In genomic region chr19:2488942-2489731, GRCh38 we compare ENCODE assay signal across 8 cellular contexts. TPM values are rescaled to one million over a fixed set of nuclear protein-coding genes. Genes with fewer than 3 reads are reported as not detected.
DNase-seq lines count a peak whose midpoint lies in the region; ATAC-seq and TF ChIP-seq lines count a peak whose summit lies in the region.

No MANE protein-coding gene starts in this region.

- H3K4me3 Mint-ChIP-seq in activated CD4-positive, alpha-beta memory T cell treated with anti-CD3 and anti-CD28 coated beads for 36 hours = peak overlapping the region; percentile 12
- H3K4me3 Mint-ChIP-seq in activated CD4-positive, alpha-beta memory T cell treated with anti-CD3 and anti-CD28 coated beads, Interleukin-2, amount 10 ng/mL, durations not matched to agents 7 days and 5 days = no peak overlapping the region

- peak; percentile 15; the same call in 1 of the 3 replicates for ATAC-seq in RWPE2 (ENCODE audit: low read depth)
- ATAC-seq in esophagus mucosa = peak; percentile 45
- ATAC-seq in GM18873 (IDR thresholded peaks at IDR 0.05; ENCODE audit: low FRiP score, unreplicated experiment) = no peak
- ATAC-seq in GM21825 (IDR thresholded peaks at IDR 0.05; ENCODE audit: unreplicated experiment) = no peak

- CTCF ChIA-PET in activated CD4-positive, alpha-beta memory T cell treated with anti-CD3 and anti-CD28 coated beads for 36 hours (lab: Charles Lee) = interaction anchor here (0.6 to 0.9 kb wide), 2 partner anchors 68 to 472 kb away, joined by 3 read pairs; no protein-coding TSS in a partner anchor
- CTCF ChIA-PET in activated CD4-positive, alpha-beta memory T cell treated with anti-CD3 and anti-CD28 coated beads, Interleukin-2, amount 10 ng/mL, durations not matched to agents 7 days and 5 days (lab: Charles Lee) = no interaction called here

- DNase-seq in activated CD4-positive, alpha-beta memory T cell treated with anti-CD3 and anti-CD28 coated beads for 36 hours = no peak
- DNase-seq in activated CD4-positive, alpha-beta memory T cell treated with anti-CD3 and anti-CD28 coated beads, Interleukin-2, amount 10 ng/mL, durations not matched to agents 7 days and 5 days = no peak
- DNase-seq in RWPE2 (ENCODE audit: low spot score) (no peak), DMS114 treated with DMSO at 0.1 percent for 48 hours (lab: John Stamatoyannopoulos, UW; ENCODE audit: unreplicated experiment) (no peak)

- H3K36me3 Mint-ChIP-seq in activated CD4-positive, alpha-beta memory T cell treated with anti-CD3 and anti-CD28 coated beads for 36 hours = no peaks in the 10 kb centered on the region
- no peaks in the 10 kb centered on the region for H3K36me3 Mint-ChIP-seq in activated CD4-positive, alpha-beta memory T cell treated with anti-CD3 and anti-CD28 coated beads, Interleukin-2, amount 10 ng/mL, durations not matched to agents 7 days and 5 days (ENCODE audit: low read depth)

- POLR2A ChIA-PET in activated CD4-positive, alpha-beta memory T cell treated with anti-CD3 and anti-CD28 coated beads for 36 hours (lab: Charles Lee) = no interaction called here
- POLR2A ChIA-PET in activated CD4-positive, alpha-beta memory T cell treated with anti-CD3 and anti-CD28 coated beads, Interleukin-2, amount 10 ng/mL, durations not matched to agents 7 days and 5 days (lab: Charles Lee) = interaction anchor here (0.9 to 4.3 kb wide), 3 partner anchors 10 to 32 kb away, joined by 4 to 19 read pairs (median 4); partner anchors contain the start of genes GADD45B and LMNB2

- H3K27me3 ChIP-seq in RWPE2 (ENCODE audit: insufficient read depth, poor library complexity, severe bottlenecking) = no peaks in the 10 kb centered on the region
- no peaks in the 10 kb centered on the region for H3K27me3 ChIP-seq in mucosa of stomach (ENCODE audit: control insufficient read depth, insufficient read depth, low read length)

- H3K4me3 ChIP-seq in RWPE2 (ENCODE audit: severe bottlenecking) = no peak overlapping the region
- no peak overlapping the region for H3K4me3 ChIP-seq in mucosa of stomach (ENCODE audit: low read length)

- H3K36me3 ChIP-seq in RWPE2 (ENCODE audit: low read depth) (no peaks in the 10 kb centered on the region), mucosa of stomach (ENCODE audit: control insufficient read depth, insufficient read depth, low read length) (no peaks in the 10 kb centered on the region)

- no peak for TF ChIP-seq CTCF in RWPE2 (IDR thresholded peaks at IDR 0.05; ENCODE audit: poor library complexity, severe bottlenecking)

- peak overlapping the region; percentile 62 for H3K9ac ChIP-seq in mucosa of stomach (ENCODE audit: low read length)

- no peak overlapping the region for H3K27ac Mint-ChIP-seq in activated CD4-positive, alpha-beta memory T cell treated with anti-CD3 and anti-CD28 coated beads for 36 hours
- no peak overlapping the region for H3K27ac Mint-ChIP-seq in activated CD4-positive, alpha-beta memory T cell treated with anti-CD3 and anti-CD28 coated beads, Interleukin-2, amount 10 ng/mL, durations not matched to agents 7 days and 5 days

- no peak overlapping the region for H3K27ac ChIP-seq in RWPE2 (ENCODE audit: poor library complexity, severe bottlenecking)

- H3K4me1 ChIP-seq in RWPE2 (ENCODE audit: insufficient read depth, poor library complexity, severe bottlenecking) = peaks cover 22% of the 10 kb centered on the region
- peaks cover 32% of the 10 kb centered on the region for H3K4me1 ChIP-seq in mucosa of stomach (ENCODE audit: control insufficient read depth, insufficient read depth, low read length)

- H3K9me3 Mint-ChIP-seq in activated CD4-positive, alpha-beta memory T cell treated with anti-CD3 and anti-CD28 coated beads for 36 hours = peaks cover 2% of the 10 kb centered on the region
- peaks cover 3% of the 10 kb centered on the region for H3K9me3 Mint-ChIP-seq in activated CD4-positive, alpha-beta memory T cell treated with anti-CD3 and anti-CD28 coated beads, Interleukin-2, amount 10 ng/mL, durations not matched to agents 7 days and 5 days

- intact Hi-C loops in activated CD4-positive, alpha-beta memory T cell treated with anti-CD3 and anti-CD28 coated beads for 36 hours (cut with micrococcal nuclease) = no loop called here

- H3K9me3 ChIP-seq in RWPE2 (ENCODE audit: severe bottlenecking) = no peaks in the 10 kb centered on the region
- H3K9me3 ChIP-seq in mucosa of stomach (ENCODE audit: control insufficient read depth, low read length) = no peaks in the 10 kb centered on the region

- H3K4me1 Mint-ChIP-seq in activated CD4-positive, alpha-beta memory T cell treated with anti-CD3 and anti-CD28 coated beads for 36 hours (ENCODE audit: low read depth) = peaks cover 22% of the 10 kb centered on the region
- peaks cover 31% of the 10 kb centered on the region for H3K4me1 Mint-ChIP-seq in activated CD4-positive, alpha-beta memory T cell treated with anti-CD3 and anti-CD28 coated beads, Interleukin-2, amount 10 ng/mL, durations not matched to agents 7 days and 5 days

- H3K27me3 Mint-ChIP-seq in activated CD4-positive, alpha-beta memory T cell treated with anti-CD3 and anti-CD28 coated beads for 36 hours = peaks cover 42% of the 10 kb centered on the region
- H3K27me3 Mint-ChIP-seq in activated CD4-positive, alpha-beta memory T cell treated with anti-CD3 and anti-CD28 coated beads, Interleukin-2, amount 10 ng/mL, durations not matched to agents 7 days and 5 days = peaks cover 63% of the 10 kb centered on the region

RNA-seq across cellular contexts. Expression of gene GADD45B, which starts 13.2 kb away (rescaled TPM):
- 10 to 100 TPM; 34.5 to 38.1 TPM for total RNA-seq in activated CD4-positive, alpha-beta memory T cell treated with anti-CD3 and anti-CD28 coated beads for 36 hours
- 10 to 100 TPM; 52.2 to 54.3 TPM for total RNA-seq in activated CD4-positive, alpha-beta memory T cell treated with anti-CD3 and anti-CD28 coated beads, Interleukin-2, amount 10 ng/mL, durations not matched to agents 7 days and 5 days
- total RNA-seq in esophagus mucosa = 26.3 TPM

RNA-seq across cellular contexts. Expression of gene LMNB2, which starts 32.4 kb away (rescaled TPM):
- 100 to 1,000 TPM; 100 to 104 TPM for total RNA-seq in activated CD4-positive, alpha-beta memory T cell treated with anti-CD3 and anti-CD28 coated beads for 36 hours
- 10 to 100 TPM; 92.9 to 96.6 TPM for total RNA-seq in activated CD4-positive, alpha-beta memory T cell treated with anti-CD3 and anti-CD28 coated beads, Interleukin-2, amount 10 ng/mL, durations not matched to agents 7 days and 5 days
- 50.4 TPM for total RNA-seq in esophagus mucosa

Comparison
In these comparisons a context has a peak if more than half of its experiments do, and no peak if none do; other contexts are left out.
1. ATAC-seq: peak in RWPE2 (single experiment) and esophagus mucosa (single experiment); none in GM18873 (single experiment) and GM21825 (single experiment).